ENCODE assay signal across 8 cellular contexts in genomic region chr15:73991260-73991659, GRCh38. TPM values are rescaled to one million over a fixed set of nuclear protein-coding genes. Genes with fewer than 3 reads are reported as not detected.
DNase-seq lines count a peak whose midpoint lies in the region; ATAC-seq, FAIRE-seq and TF ChIP-seq lines count a peak whose summit lies in the region.

No MANE protein-coding gene starts in this region.

- H3K4me3 ChIP-seq in A673 (ENCODE audit: low read depth, low read length, poor library complexity, severe bottlenecking) (peak overlapping the region; percentile 94), HEK293 (ENCODE audit: low read depth, low read length) (no peak overlapping the region; the same call in 1 of the 2 replicates), astrocyte (ENCODE audit: insufficient read depth, low read depth, low read length) (peak overlapping the region; percentile 72)

- H3K4me2 ChIP-seq in astrocyte (ENCODE audit: low read length), result peak overlapping the region; percentile 92

- no peak for FAIRE-seq in astrocyte (lab: Jason Lieb, UNC)

- DNase-seq in A673 (ENCODE audit: low spot score), result no peak
- DNase-seq in astrocyte (ENCODE audit: low read depth), result no peak
- DNase-seq in immature natural killer cell, result no peak
- DNase-seq in stimulated activated naive B cell treated with anti-CD40 and anti-IgM and Interleukin-4, amounts not matched to agents 10 μg/mL and 1 μg/mL and 100 μg/mL, for 72 hours, result no peak
- no peak for DNase-seq in NCI-H446 treated with DMSO at 0.1 percent for 48 hours (lab: John Stamatoyannopoulos, UW)

- H3K79me2 ChIP-seq in astrocyte (ENCODE audit: insufficient read depth, low read length), result peaks cover 29% of the 10 kb centered on the region

- H3K27ac Mint-ChIP-seq in astrocyte (ENCODE audit: unreplicated experiment) (peak overlapping the region; percentile 12), immature natural killer cell (peak overlapping the region in 3 of 6 donors; percentile 34 to 76 (median 40))
- H3K27ac Mint-ChIP-seq in stimulated activated naive B cell treated with anti-CD40 and anti-IgM and Interleukin-4, amounts not matched to agents 10 μg/mL and 1 μg/mL and 100 μg/mL, for 72 hours, result peak overlapping the region; percentile 84

- intact Hi-C loops in A673 (cut with micrococcal nuclease; ENCODE audit: unreplicated experiment), result no loop called here

- no peaks in the 10 kb centered on the region for H3K27me3 ChIP-seq in A673 (replicated peaks; ENCODE audit: insufficient read depth, low read depth, low read length, poor library complexity)
- H3K27me3 ChIP-seq in astrocyte (ENCODE audit: insufficient read depth, low read length), result no peaks in the 10 kb centered on the region

- H3K36me3 ChIP-seq in A673 (ENCODE audit: insufficient read depth, low read length, poor library complexity, severe bottlenecking), result no peaks in the 10 kb centered on the region
- peaks cover 0 to 7% of the 10 kb centered on the region in 2 experiments; a peak in 1 of 3 replicates for H3K36me3 ChIP-seq in HEK293 (ENCODE audit: control insufficient read depth in 2 of 2, insufficient read depth in 1 of 2, low read length in 2 of 2)
- no peaks in the 10 kb centered on the region for H3K36me3 ChIP-seq in astrocyte (ENCODE audit: insufficient read depth, low read length)

- no TSS peak for BruUV-seq in A673 (replicated peaks; lab: Mats Ljungman, UMichigan)

- POLR2A ChIA-PET in A673 (lab: Charles Lee; ENCODE audit: low non-redundant PET), result no interaction called here
- POLR2A ChIA-PET in HEK293 (lab: Yijun Ruan, JAX), result no interaction called here

- H3K27me3 Mint-ChIP-seq in astrocyte (ENCODE audit: low read depth, unreplicated experiment) (no peaks in the 10 kb centered on the region), immature natural killer cell (ENCODE audit: low read depth in 3 of 3) (peaks cover 2 to 4% (median 2%) of the 10 kb centered on the region in 3 donors)
- no peaks in the 10 kb centered on the region for H3K27me3 Mint-ChIP-seq in stimulated activated naive B cell treated with anti-CD40 and anti-IgM and Interleukin-4, amounts not matched to agents 10 μg/mL and 1 μg/mL and 100 μg/mL, for 72 hours

- H2AFZ ChIP-seq in astrocyte (ENCODE audit: low read depth, low read length), result peak overlapping the region; percentile 7

- H3K36me3 Mint-ChIP-seq in astrocyte (ENCODE audit: low read depth, unreplicated experiment), result peaks cover 3% of the 10 kb centered on the region
- H3K36me3 Mint-ChIP-seq in immature natural killer cell, result peaks cover 4 to 9% (median 7%) of the 10 kb centered on the region in 3 donors
- H3K36me3 Mint-ChIP-seq in stimulated activated naive B cell treated with anti-CD40 and anti-IgM and Interleukin-4, amounts not matched to agents 10 μg/mL and 1 μg/mL and 100 μg/mL, for 72 hours, result peaks cover 14 to 23% of the 10 kb centered on the region in 2 donors

- H3K27ac ChIP-seq in A673 (ENCODE audit: low read depth, low read length, poor library complexity, severe bottlenecking), result no peak overlapping the region
- H3K27ac ChIP-seq in HEK293 (ENCODE audit: extremely low read depth, low read depth, low read length), result no peak overlapping the region
- H3K27ac ChIP-seq in astrocyte (ENCODE audit: low read depth, low read length), result no peak overlapping the region

- H4K20me1 ChIP-seq in astrocyte (ENCODE audit: insufficient read depth, low read length), result no peaks in the 10 kb centered on the region

- H3K4me3 Mint-ChIP-seq in astrocyte (ENCODE audit: unreplicated experiment) (peak overlapping the region; percentile 79), immature natural killer cell (peak overlapping the region; percentile 73 to 83 (median 81))
- peak overlapping the region; percentile 88 to 95 for H3K4me3 Mint-ChIP-seq in stimulated activated naive B cell treated with anti-CD40 and anti-IgM and Interleukin-4, amounts not matched to agents 10 μg/mL and 1 μg/mL and 100 μg/mL, for 72 hours

- ATAC-seq in stimulated activated naive B cell treated with anti-CD40 and anti-IgM and Interleukin-4, amounts not matched to agents 10 μg/mL and 1 μg/mL and 100 μg/mL, for 72 hours (replicated peaks), result no peak
- ATAC-seq in GM18867 (IDR thresholded peaks at IDR 0.05; ENCODE audit: unreplicated experiment), result no peak
- ATAC-seq in HG02973 (IDR thresholded peaks at IDR 0.05; ENCODE audit: unreplicated experiment), result no peak

- peaks cover 49% of the 10 kb centered on the region for H3K4me1 Mint-ChIP-seq in astrocyte (ENCODE audit: low read depth, unreplicated experiment)
- H3K4me1 Mint-ChIP-seq in immature natural killer cell, result peaks cover 37 to 44% of the 10 kb centered on the region in 2 donors
- peaks cover 48 to 75% of the 10 kb centered on the region in 2 donors for H3K4me1 Mint-ChIP-seq in stimulated activated naive B cell treated with anti-CD40 and anti-IgM and Interleukin-4, amounts not matched to agents 10 μg/mL and 1 μg/mL and 100 μg/mL, for 72 hours

- TF ChIP-seq CTCF in A673 (conservative IDR thresholded peaks at IDR 0.05; ENCODE audit: low read depth, low read length) (no peak), HEK293 (tag by site-specific recombination; IDR thresholded peaks at IDR 0.05) (no peak), astrocyte (IDR thresholded peaks at IDR 0.05; ENCODE audit: insufficient read depth, low read depth, low read length) (no peak)

- CTCF ChIA-PET in A673 (lab: Charles Lee) (no interaction called here), HEK293 (lab: Yijun Ruan, JAX) (interaction anchor here (0.5 to 9.0 kb wide), 8 partner anchors 10 to 1032 kb away, joined by 3 to 118 read pairs (median 3); partner anchors contain the start of gene PPCDC)

- H3K9me3 Mint-ChIP-seq in astrocyte (ENCODE audit: unreplicated experiment) (no peaks in the 10 kb centered on the region), immature natural killer cell (no peaks in the 10 kb centered on the region)
- no peaks in the 10 kb centered on the region for H3K9me3 Mint-ChIP-seq in stimulated activated naive B cell treated with anti-CD40 and anti-IgM and Interleukin-4, amounts not matched to agents 10 μg/mL and 1 μg/mL and 100 μg/mL, for 72 hours

- no peaks in the 10 kb centered on the region for H3K9me3 ChIP-seq in A673 (ENCODE audit: low read depth, low read length, poor library complexity, severe bottlenecking)
- no peaks in the 10 kb centered on the region for H3K9me3 ChIP-seq in HEK293 (ENCODE audit: control insufficient read depth, insufficient read depth, low read depth, low read length)
- H3K9me3 ChIP-seq in astrocyte (ENCODE audit: insufficient read depth, low read depth, low read length), result no peaks in the 10 kb centered on the region

- H3K4me1 ChIP-seq in A673 (ENCODE audit: insufficient read depth, low read length, poor library complexity, severe bottlenecking) (peaks cover 20% of the 10 kb centered on the region), HEK293 (ENCODE audit: control insufficient read depth, insufficient read depth, low read length) (peaks cover 9% of the 10 kb centered on the region; the same call in 1 of the 2 replicates), astrocyte (ENCODE audit: insufficient read depth, low read length) (peaks cover 50% of the 10 kb centered on the region)

- H3K9ac ChIP-seq in astrocyte (ENCODE audit: low read length), result peak overlapping the region; percentile 76

TF ChIP-seq in HEK293, 187 proteins besides CTCF, POLR2A, EP300 and RAD21 (continues in another document):
- TF ChIP-seq ZFP69B (tag by site-specific recombination; IDR thresholded peaks at IDR 0.05), result no peak
- TF ChIP-seq ZNF830 (tag by site-specific recombination; IDR thresholded peaks at IDR 0.05; ENCODE audit: low read depth), result no peak
- no peak for TF ChIP-seq ZNF768 (tag by site-specific recombination; IDR thresholded peaks at IDR 0.05)
- TF ChIP-seq ZNF561 (tag by site-specific recombination; IDR thresholded peaks at IDR 0.05; ENCODE audit: borderline replicate concordance), result no peak
- no peak for TF ChIP-seq ZNF266 (tag by site-specific recombination; IDR thresholded peaks at IDR 0.05; ENCODE audit: low read depth)
- TF ChIP-seq PRDM6 (tag by site-specific recombination; IDR thresholded peaks at IDR 0.05), result no peak
- no peak for TF ChIP-seq ZFP41 (tag by site-specific recombination; IDR thresholded peaks at IDR 0.05; ENCODE audit: borderline replicate concordance)
- TF ChIP-seq SALL2 (tag by site-specific recombination; IDR thresholded peaks at IDR 0.05; ENCODE audit: borderline replicate concordance), result no peak
- TF ChIP-seq ZNF140 (tag by site-specific recombination; IDR thresholded peaks at IDR 0.05), result no peak
- TF ChIP-seq ATF2 (tag by site-specific recombination; IDR thresholded peaks at IDR 0.05; ENCODE audit: low read depth), result no peak
- no peak for TF ChIP-seq ZNF664 (tag by site-specific recombination; IDR thresholded peaks at IDR 0.05)
- TF ChIP-seq ZNF335 (tag by site-specific recombination; conservative IDR thresholded peaks at IDR 0.05), result peak; percentile 96
- no peak for TF ChIP-seq ZNF114 (tag by site-specific recombination; IDR thresholded peaks at IDR 0.05)

RNA-seq across cellular contexts. Expression of gene STOML1, which starts 0.8 kb away (rescaled TPM):
- 7.3 and 10.3 TPM in 2 replicates for total RNA-seq in A673 (2021)
- 12.4 and 16.6 TPM in 2 replicates for total RNA-seq in astrocyte
- polyA plus RNA-seq in immature natural killer cell, result 10 to 100 TPM; 12.7 to 17.4 (median 13.2) TPM

RNA-seq across cellular contexts. Expression of gene PML, which starts 3.3 kb away (rescaled TPM):
- total RNA-seq in A673 (2021) (39.7 and 40.0 TPM in 2 replicates), astrocyte (116 and 119 TPM in 2 replicates)
- 10 to 100 TPM in 2 of 3 donors, 1 to 10 TPM in 1; 8.0 to 47.7 (median 16.2) TPM for polyA plus RNA-seq in immature natural killer cell
